14 cellular contexts compared by ENCODE assay signal in the genomic region with DNA sequence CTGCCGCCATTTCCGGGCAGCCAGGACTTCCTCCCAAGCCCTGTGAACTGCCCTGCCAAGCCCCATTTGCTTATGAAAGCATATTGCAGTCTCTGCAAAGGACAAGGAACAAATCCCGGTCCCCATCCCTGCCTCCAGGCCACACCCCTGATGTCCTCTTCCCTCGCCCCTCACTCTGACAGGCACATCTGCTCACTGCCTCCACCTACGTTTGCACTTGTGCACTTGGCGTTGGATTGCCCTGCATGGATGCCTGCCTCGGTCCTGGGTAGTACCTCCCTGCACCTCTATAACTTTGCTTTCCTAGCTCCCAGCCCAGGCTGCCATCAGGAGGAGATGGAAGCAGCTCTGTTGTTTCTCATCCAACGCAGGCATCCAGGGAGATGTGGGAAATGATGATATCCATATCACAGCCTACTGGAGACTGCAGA.
"Had no signal": no experiment of that assay in that cellular context is flagged by ENCODE, and none has a peak within 500 bp of the region (broad histone marks: within the 10 kb centered on the region; RNA-seq: fewer than 3 reads in every experiment).

No MANE protein-coding gene starts in this region.

- H3K4me1 ChIP-seq: esophagus squamous epithelium, prostate gland, uterus had no signal

- H3K27me3 ChIP-seq: ascending aorta, cardiac muscle cell, esophagus squamous epithelium, uterus had no signal

- DNase-seq: activated CD4-positive, CD25-positive, alpha-beta regulatory T cell treated with anti-CD3 and anti-CD28 coated beads, Interleukin-2, amount 50 U/mL, for 72 hours; activated naive CD4-positive, alpha-beta T cell treated with Interleukin-2 at 50 U/mL for 16 hours; esophagus squamous epithelium; kidney glomerular epithelial cell; mesenchymal stem cell; natural killer cell; occipital lobe; stimulated activated CD4-positive, alpha-beta T cell treated with anti-CD3 and anti-CD28 coated beads, Interleukin-1b, Interleukin-23, amount 100 ng/mL, for 48 hours; SW 1271; uterus had no signal

- H3K27ac ChIP-seq: cardiac muscle cell, esophagus squamous epithelium, prostate gland had no signal

- FAIRE-seq: TTC549 had no signal

- H3K4me3 ChIP-seq: ascending aorta, cardiac muscle cell, esophagus squamous epithelium, prostate gland, uterus had no signal

- H3K9me3 ChIP-seq: ascending aorta, esophagus squamous epithelium, prostate gland, uterus had no signal

- H3K36me3 ChIP-seq: cardiac muscle cell, prostate gland, uterus had no signal
